Comparison of ENCODE assay signal across 1 cellular context in genomic region chr10:49931959-49932727, GRCh38.
TF ChIP-seq lines count a peak whose summit lies in the region.
"Not testable (repeated sequence)": the region's sequence is repeated elsewhere in the genome, so short reads cannot be mapped to it uniquely, and the experiment has no call there.

No MANE protein-coding gene starts in this region.

TF ChIP-seq in K562, 482 proteins besides CTCF, POLR2A, EP300 and RAD21:
- not testable (repeated sequence) for TF ChIP-seq CEBPG (CRISPR knock-in tag; IDR thresholded peaks at IDR 0.05)
- peak in 1 of 2 experiments; percentile 76; a peak in 2 of 4 replicates for TF ChIP-seq CEBPG (tag; conservative IDR thresholded peaks at IDR 0.05 in 1 of 2, IDR thresholded peaks at IDR 0.05 in 1 of 2)
